In genomic region chr19:8050274-8051096, GRCh38 we compare ENCODE assay signal across 8 cellular contexts.
DNase-seq lines count a peak whose midpoint lies in the region; TF ChIP-seq lines count a peak whose summit lies in the region.

No MANE protein-coding gene starts in this region.

- peak; percentile 96 for DNase-seq in GM06990 (ENCODE audit: extremely low read depth, insufficient read length)
- peak; percentile 61 for DNase-seq in HFF-Myc (ENCODE audit: extremely low read depth, low read depth)
- peak; percentile 85 for DNase-seq in NCI-H1092 treated with DMSO at 0.1 percent for 48 hours (lab: John Stamatoyannopoulos, UW)
- DNase-seq in T-helper 1 cell = peak; percentile 68 to 84 (median 81)
- DNase-seq in anterior cingulate cortex (lab: John Stamatoyannopoulos, UW) = peak in 54 of 58 donors; percentile 5 to 87 (median 52)
- peak; percentile 33 to 69 for DNase-seq in hippocampal formation (lab: John Stamatoyannopoulos, UW)
- DNase-seq in retina = peak; percentile 90
- no peak for DNase-seq in GOT3 (lab: John Stamatoyannopoulos, UW)

- TF ChIP-seq CTCF in GM06990 (IDR thresholded peaks at IDR 0.05; ENCODE audit: insufficient read depth, low read length, poor library complexity, severe bottlenecking) (no peak), HFF-Myc (IDR thresholded peaks at IDR 0.05; ENCODE audit: low read depth, low read length, missing control alignments) (no peak)

- no peaks in the 10 kb centered on the region for H3K27me3 ChIP-seq in GM06990 (replicated peaks; ENCODE audit: control insufficient read depth, insufficient read depth, low read length)

- peak overlapping the region; percentile 50 for H3K4me3 ChIP-seq in GM06990 (replicated peaks; ENCODE audit: low read depth, low read length)
- H3K4me3 ChIP-seq in HFF-Myc (replicated peaks; ENCODE audit: low read depth, low read length) = peak overlapping the region; percentile 4; the same call in 1 of the 2 replicates

- no peaks in the 10 kb centered on the region for H3K36me3 ChIP-seq in GM06990 (ENCODE audit: control insufficient read depth, insufficient read depth, low read length)
